In the genomic region with DNA sequence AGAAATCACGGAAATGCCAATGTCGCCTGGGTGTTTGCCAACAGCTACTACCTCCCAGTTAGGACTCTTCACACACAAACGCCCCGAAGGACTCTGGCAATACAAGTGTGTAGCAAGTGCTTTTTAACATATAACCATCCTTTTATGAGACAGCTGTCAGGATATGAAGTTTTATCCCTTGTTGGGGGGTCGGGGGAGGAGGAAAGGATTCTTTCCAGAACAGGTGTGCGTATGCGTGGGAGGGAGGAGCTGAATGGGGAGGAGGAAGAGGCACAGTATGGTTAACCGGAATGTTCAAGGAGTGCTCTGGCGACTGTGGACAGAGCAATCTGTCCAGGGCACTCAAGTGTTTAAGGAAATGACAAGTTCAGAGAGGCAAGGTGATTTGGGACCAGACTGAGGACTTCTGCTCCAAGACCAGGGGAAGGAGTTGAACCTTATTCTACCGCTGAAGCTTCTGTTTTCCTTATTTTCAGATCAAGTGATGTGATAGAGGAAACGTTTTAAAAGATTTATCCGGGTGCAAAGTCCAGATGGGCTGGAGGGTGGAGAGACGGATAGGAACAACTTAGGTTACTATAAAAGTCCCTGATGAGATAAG, we compare ENCODE assay signal across 8 cellular contexts. TPM values are rescaled to one million over a fixed set of nuclear protein-coding genes. Genes with fewer than 3 reads are reported as not detected.
DNase-seq lines count a peak whose midpoint lies in the region; ATAC-seq and TF ChIP-seq lines count a peak whose summit lies in the region.

No MANE protein-coding gene starts in this region.

- DNase-seq in BJ (ENCODE audit: low read depth) = no peak
- peak; percentile 40 for DNase-seq in HuH-7 (ENCODE audit: low spot score)
- DNase-seq in astrocyte of the spinal cord (ENCODE audit: low read depth, low spot score) = no peak
- DNase-seq in right lobe of liver = no peak
- DNase-seq in tibial nerve (ENCODE audit: low spot score in 2 of 2) = no peak
- DNase-seq in DMS153 (lab: John Stamatoyannopoulos, UW) = no peak

- H3K4me1 ChIP-seq in right lobe of liver (peaks cover 0 to 33% (median 12%) of the 10 kb centered on the region in 4 donors), tibial nerve (peaks cover 0 to 39% (median 18%) of the 10 kb centered on the region in 4 donors)

- in situ Hi-C loops in astrocyte of the spinal cord (cut with HindIII; ENCODE audit: low sequenced_read_pairs) = no loop called here

- TF ChIP-seq POLR2A in right lobe of liver (IDR thresholded peaks at IDR 0.05) (no peak), tibial nerve (IDR thresholded peaks at IDR 0.05) (no peak)

- H3K27me3 ChIP-seq in BJ (ENCODE audit: control insufficient read depth, insufficient read depth, low read length) (peaks cover 9% of the 10 kb centered on the region; the same call in 1 of the 2 replicates), right lobe of liver (no peaks in the 10 kb centered on the region), tibial nerve (no peaks in the 10 kb centered on the region)

- POLR2A ChIA-PET in BJ (lab: Charles Lee) = no interaction called here

- H3K27ac ChIP-seq in right lobe of liver (no peak overlapping the region), tibial nerve (peak overlapping the region; percentile 73 to 93 (median 92))

- H3K9me3 ChIP-seq in right lobe of liver (no peaks in the 10 kb centered on the region), tibial nerve (no peaks in the 10 kb centered on the region)

- H3K4me3 ChIP-seq in BJ (ENCODE audit: low read depth, low read length) (peak overlapping the region; percentile 72), astrocyte of the spinal cord (ENCODE audit: low read depth, low read length) (peak overlapping the region; percentile 59), right lobe of liver (peak overlapping the region in 2 of 3 donors; percentile 93), tibial nerve (peak overlapping the region; percentile 83 to 90 (median 86))

- ATAC-seq in right lobe of liver (peak in 1 of 4 donors; percentile 8), HG03159 (IDR thresholded peaks at IDR 0.05; ENCODE audit: unreplicated experiment) (no peak), HG03108 (IDR thresholded peaks at IDR 0.05; ENCODE audit: unreplicated experiment) (no peak)

- 20% methylated on average over 12 of the region's 13 CpGs for WGBS in right lobe of liver (ENCODE audit: insufficient coverage, low coverage, low lambda C conversion rate, missing lambda C conversion rate)
- WGBS in tibial nerve, 2 donors = 18 to 22% methylated on average over 13 of the region's 13 CpGs

- TF ChIP-seq CTCF in BJ (IDR thresholded peaks at IDR 0.05; ENCODE audit: insufficient read depth, low read depth, low read length) (no peak), astrocyte of the spinal cord (IDR thresholded peaks at IDR 0.05; ENCODE audit: low read depth, low read length) (no peak), right lobe of liver (IDR thresholded peaks at IDR 0.05) (no peak), tibial nerve (IDR thresholded peaks at IDR 0.05) (no peak)

- intact Hi-C loops in right lobe of liver (cut with DNase I) = no loop called here

- CTCF ChIA-PET in BJ (lab: Yijun Ruan, JAX) = interaction anchor here (0.9 to 1.6 kb wide), 2 partner anchors 35 to 49 kb away, joined by 3 to 5 read pairs; no protein-coding TSS in a partner anchor

- H3K36me3 ChIP-seq in BJ (ENCODE audit: control insufficient read depth, insufficient read depth, low read length) (no peaks in the 10 kb centered on the region), right lobe of liver (no peaks in the 10 kb centered on the region), tibial nerve (no peaks in the 10 kb centered on the region)

- no peak for TF ChIP-seq EP300 in tibial nerve (IDR thresholded peaks at IDR 0.05)

RNA-seq across cellular contexts. Expression of gene TSPAN3, which starts 1.3 kb away (rescaled TPM):
- polyA plus RNA-seq in BJ (2011; rRNA removed) = 344 and 396 TPM in 2 replicates
- polyA minus RNA-seq in BJ (2011; rRNA and poly(A)+ RNA removed) = 113 and 152 TPM in 2 replicates
- total RNA-seq in right lobe of liver (100 to 1,000 TPM in 1 of 6 experiments, 10 to 100 TPM in 5; 35.6 to 103 (median 63.2) TPM), tibial nerve (100 to 1,000 TPM; 155 to 229 (median 203) TPM)

Comparison
In these comparisons a context has a peak if more than half of its experiments do, and no peak if none do; other contexts are left out.
1. H3K27ac ChIP-seq: peak in tibial nerve (4 of 4); none in right lobe of liver (0 of 3).
2. Peak in every context shown above with its lines, with median percentiles within 50 percentile points of each other: H3K4me3 ChIP-seq.